In the genomic region with DNA sequence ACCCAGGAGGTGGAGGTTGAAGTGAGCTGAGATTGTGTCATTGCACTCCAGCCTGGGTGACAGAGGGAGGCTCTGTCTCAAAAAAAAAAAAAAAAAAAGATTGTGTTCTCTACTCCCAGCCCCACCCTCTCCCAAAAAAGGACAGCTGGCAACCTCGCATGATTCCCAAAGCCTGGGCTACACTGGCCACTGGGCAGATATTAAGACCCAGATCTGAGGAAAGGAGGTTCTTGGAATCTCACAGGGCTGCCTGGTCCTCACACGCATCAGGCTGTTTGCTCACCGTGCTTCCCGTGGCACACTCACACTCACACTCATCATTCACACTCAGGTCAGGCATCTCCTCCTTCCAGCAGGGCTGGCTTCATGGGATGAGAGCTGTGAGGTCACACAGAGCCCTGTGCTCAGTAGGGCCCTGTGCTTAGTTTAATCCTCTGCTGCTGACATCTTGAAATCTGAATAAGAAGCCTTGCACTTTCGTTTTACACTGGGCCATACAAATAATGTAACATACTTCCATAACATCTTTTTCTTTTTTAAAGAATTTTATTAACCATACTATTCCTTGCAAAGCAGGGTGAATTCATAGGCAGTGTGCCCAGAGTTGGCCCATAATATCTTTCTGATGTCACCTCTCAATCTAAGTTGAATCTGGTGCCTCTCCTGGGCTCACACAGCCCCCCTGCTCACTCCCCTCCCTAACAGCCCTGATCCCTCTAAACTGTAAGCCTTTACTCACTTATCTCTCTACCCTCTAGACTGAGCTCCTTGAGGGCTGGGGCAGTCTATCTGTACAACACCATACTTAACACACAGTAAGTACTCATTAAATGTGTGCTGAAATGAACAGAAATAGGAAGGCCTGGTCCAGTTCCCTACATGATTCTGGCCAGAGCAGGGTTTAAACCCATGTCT, we compare ENCODE assay signal across 1 cellular context.
TF ChIP-seq lines count a peak whose summit lies in the region.

No MANE protein-coding gene starts in this region.

TF ChIP-seq in GM12878, 131 proteins besides CTCF, POLR2A, EP300 and RAD21:
- no peak for TF ChIP-seq POU2F2 (IDR thresholded peaks at IDR 0.05; ENCODE audit: borderline replicate concordance, low read depth, low read length)
- no peak for TF ChIP-seq KAT2A (conservative IDR thresholded peaks at IDR 0.05; ENCODE audit: control insufficient read depth, low read depth, low read length)
- no peak for TF ChIP-seq CBX5 (IDR thresholded peaks at IDR 0.05; ENCODE audit: low read depth)
- TF ChIP-seq YY1 (IDR thresholded peaks at IDR 0.05; ENCODE audit: low read depth, low read length): no peak
- no peak for TF ChIP-seq TCF3 (IDR thresholded peaks at IDR 0.05; ENCODE audit: borderline replicate concordance, insufficient read depth, low read depth, low read length)
- TF ChIP-seq SPI1 (IDR thresholded peaks at IDR 0.05; ENCODE audit: borderline replicate concordance, insufficient read depth, low read depth, low read length): no peak
- no peak for TF ChIP-seq SREBF2 (IDR thresholded peaks at IDR 0.05; ENCODE audit: low read length)
TF ChIP-seq in GM12878: peak in this region for 0.
